ENCODE assay signal across 14 cellular contexts in the genomic region with DNA sequence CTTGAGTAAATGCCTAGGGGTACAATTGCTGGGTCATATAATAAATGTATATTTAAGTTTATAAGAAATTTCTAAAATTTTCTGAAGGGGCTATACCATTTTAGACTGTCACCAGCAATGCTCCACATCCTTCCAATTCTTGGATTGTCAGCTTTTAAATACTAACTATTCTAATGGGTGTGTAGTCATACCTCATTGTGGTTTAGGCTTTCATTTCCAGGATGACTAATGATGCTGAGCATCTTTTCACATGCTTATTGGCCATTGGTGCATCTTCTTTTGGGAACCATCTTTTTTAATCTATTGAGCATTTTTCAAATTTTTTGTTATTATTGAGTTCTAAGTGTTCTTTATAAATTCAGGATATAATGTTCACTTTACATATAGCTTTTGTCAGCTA. TPM values are rescaled to one million over a fixed set of nuclear protein-coding genes. Genes with fewer than 3 reads are reported as not detected.
DNase-seq lines count a peak whose midpoint lies in the region; ATAC-seq, FAIRE-seq and TF ChIP-seq lines count a peak whose summit lies in the region.
"Had no signal": no experiment of that assay in that cellular context is flagged by ENCODE, and none has a peak within 500 bp of the region (broad histone marks: within the 10 kb centered on the region; RNA-seq: fewer than 3 reads in every experiment).

No MANE protein-coding gene starts in this region.

- TF ChIP-seq POLR2A in GM12892 (IDR thresholded peaks at IDR 0.05; ENCODE audit: low read depth, low read length), result no peak

- H2AFZ ChIP-seq in GM23248, result peak overlapping the region; percentile 48; the same call in 1 of the 2 replicates
- H2AFZ ChIP-seq in smooth muscle cell (ENCODE audit: low read depth), result no peak overlapping the region

- H3K4me3 ChIP-seq in GM23248 (no peak overlapping the region), smooth muscle cell (no peak overlapping the region), psoas muscle (no peak overlapping the region)
- H3K4me3 ChIP-seq: cardiac muscle cell, skin epidermis had no signal

- H3K9me2 ChIP-seq in GM23248 (ENCODE audit: insufficient read depth), result no peaks in the 10 kb centered on the region

- H3K9ac ChIP-seq in GM23248 (no peak overlapping the region), smooth muscle cell (ENCODE audit: low read depth) (no peak overlapping the region)

- H3F3A ChIP-seq in GM23248 (ENCODE audit: insufficient read depth), result peaks cover 34% of the 10 kb centered on the region
- no peaks in the 10 kb centered on the region for H3F3A ChIP-seq in smooth muscle cell (ENCODE audit: low read depth)

- H3K79me2 ChIP-seq in GM23248 (ENCODE audit: insufficient read depth), result no peaks in the 10 kb centered on the region
- no peaks in the 10 kb centered on the region for H3K79me2 ChIP-seq in smooth muscle cell (ENCODE audit: low read depth)

- in situ Hi-C loops in GM23248 (cut with MboI), result no loop called here

- H3K9me3 ChIP-seq in GM23248 (ENCODE audit: low read depth), result no peaks in the 10 kb centered on the region
- no peaks in the 10 kb centered on the region for H3K9me3 ChIP-seq in smooth muscle cell (replicated peaks; ENCODE audit: low read depth)
- H3K9me3 ChIP-seq in psoas muscle, result no peaks in the 10 kb centered on the region

- intact Hi-C loops in psoas muscle (cut with DNase I), result no loop called here

- POLR2A ChIA-PET in RWPE1 (lab: Yijun Ruan, JAX; ENCODE audit: low non-redundant PET), result no interaction called here

- FAIRE-seq in GM12892 (lab: Jason Lieb, UNC), result peak; percentile 70

- H3K4me2 ChIP-seq in GM23248 (ENCODE audit: unreplicated experiment) (peak overlapping the region; percentile 75), smooth muscle cell (no peak overlapping the region)

- ATAC-seq in psoas muscle, result no peak

- CTCF ChIA-PET in RWPE1 (lab: Yijun Ruan, JAX), result interaction anchor here (0.7 to 0.8 kb wide), 2 partner anchors 65 to 78 kb away, joined by 3 to 4 read pairs; no protein-coding TSS in a partner anchor

- H4K20me1 ChIP-seq in GM23248 (ENCODE audit: insufficient read depth) (no peaks in the 10 kb centered on the region), smooth muscle cell (ENCODE audit: low read depth) (no peaks in the 10 kb centered on the region)

- DNase-seq in GM12892 (ENCODE audit: insufficient read length) (no peak), GM23248 (peak; percentile 89), RWPE1 (ENCODE audit: low spot score) (peak; percentile 33), kidney tubule cell (ENCODE audit: low spot score) (peak; percentile 49), smooth muscle cell (lab: John Stamatoyannopoulos, UW; ENCODE audit: unreplicated experiment) (no peak), psoas muscle (no peak), caudate nucleus (lab: John Stamatoyannopoulos, UW) (no peak), NCI-H1105 (lab: John Stamatoyannopoulos, UW) (no peak)
- DNase-seq: activated CD8-positive, alpha-beta memory T cell treated with anti-CD3 and anti-CD28 coated beads for 24 hours; mesendoderm; NCI-H2081 treated with DMSO at 0.1 percent for 48 hours; SHP77 had no signal

- TF ChIP-seq CTCF in RWPE1 (conservative IDR thresholded peaks at IDR 0.05; ENCODE audit: low read depth) (no peak), smooth muscle cell (IDR thresholded peaks at IDR 0.05; ENCODE audit: borderline replicate concordance, insufficient read depth, poor library complexity, severe bottlenecking) (no peak), psoas muscle (IDR thresholded peaks at IDR 0.05) (no peak)

- H3K27ac ChIP-seq in GM23248 (peak overlapping the region; percentile 83), RWPE1 (no peak overlapping the region), smooth muscle cell (ENCODE audit: low read depth) (no peak overlapping the region), psoas muscle (no peak overlapping the region), caudate nucleus (ENCODE audit: low read depth, low read length) (no peak overlapping the region)
- H3K27ac ChIP-seq: cardiac muscle cell had no signal

- H3K36me3 ChIP-seq in GM23248 (ENCODE audit: low read depth) (no peaks in the 10 kb centered on the region), smooth muscle cell (ENCODE audit: low read depth) (no peaks in the 10 kb centered on the region), psoas muscle (ENCODE audit: insufficient read depth in 1 of 2, low read depth in 1 of 2) (no peaks in the 10 kb centered on the region)
- H3K36me3 ChIP-seq: cardiac muscle cell had no signal

- no peaks in the 10 kb centered on the region for H3K27me3 ChIP-seq in GM23248 (replicated peaks; ENCODE audit: insufficient read depth)
- H3K27me3 ChIP-seq in smooth muscle cell (ENCODE audit: low read depth), result no peaks in the 10 kb centered on the region
- no peaks in the 10 kb centered on the region for H3K27me3 ChIP-seq in psoas muscle (ENCODE audit: insufficient read depth in 3 of 3, low read length in 2 of 3)
- H3K27me3 ChIP-seq: cardiac muscle cell had no signal

- H3K4me1 ChIP-seq in GM23248 (ENCODE audit: insufficient read depth) (peaks cover 42% of the 10 kb centered on the region), smooth muscle cell (ENCODE audit: low read depth) (no peaks in the 10 kb centered on the region), psoas muscle (no peaks in the 10 kb centered on the region)

RNA-seq across cellular contexts. Expression of gene CORO2B, which starts 52.5 kb away (rescaled TPM):
- polyA plus RNA-seq in GM12892 (2012; ENCODE audit: missing spikeins), result not detected
- 7.6 and 7.7 TPM in 2 replicates for total RNA-seq in GM23248 (2014; rRNA removed; shearing (Covaris generic))
- polyA plus RNA-seq in GM23248 (2016; fragmentation: Nextera tagmentation; extraction: Ambion mirVana) (2.7 and 3.7 TPM in 2 replicates), smooth muscle cell (0.40 and 0.47 TPM in 2 replicates), psoas muscle (1 to 10 TPM; 1.1 to 3.2 (median 1.2) TPM)
- total RNA-seq in smooth muscle cell (0.27 and 0.49 TPM in 2 replicates), psoas muscle (1 to 10 TPM; 1.4 to 3.0 (median 2.2) TPM)

Comparison
In these comparisons a context has a peak if more than half of its experiments do, and no peak if none do; other contexts are left out.
1. DNase-seq: peak in GM23248 (single experiment), RWPE1 (single experiment) and kidney tubule cell (single experiment); none in GM12892 (single experiment), smooth muscle cell (single experiment), psoas muscle (0 of 2), caudate nucleus (0 of 61) and NCI-H1105 (single experiment).